ENCODE assay signal across 1 cellular context in the genomic region with DNA sequence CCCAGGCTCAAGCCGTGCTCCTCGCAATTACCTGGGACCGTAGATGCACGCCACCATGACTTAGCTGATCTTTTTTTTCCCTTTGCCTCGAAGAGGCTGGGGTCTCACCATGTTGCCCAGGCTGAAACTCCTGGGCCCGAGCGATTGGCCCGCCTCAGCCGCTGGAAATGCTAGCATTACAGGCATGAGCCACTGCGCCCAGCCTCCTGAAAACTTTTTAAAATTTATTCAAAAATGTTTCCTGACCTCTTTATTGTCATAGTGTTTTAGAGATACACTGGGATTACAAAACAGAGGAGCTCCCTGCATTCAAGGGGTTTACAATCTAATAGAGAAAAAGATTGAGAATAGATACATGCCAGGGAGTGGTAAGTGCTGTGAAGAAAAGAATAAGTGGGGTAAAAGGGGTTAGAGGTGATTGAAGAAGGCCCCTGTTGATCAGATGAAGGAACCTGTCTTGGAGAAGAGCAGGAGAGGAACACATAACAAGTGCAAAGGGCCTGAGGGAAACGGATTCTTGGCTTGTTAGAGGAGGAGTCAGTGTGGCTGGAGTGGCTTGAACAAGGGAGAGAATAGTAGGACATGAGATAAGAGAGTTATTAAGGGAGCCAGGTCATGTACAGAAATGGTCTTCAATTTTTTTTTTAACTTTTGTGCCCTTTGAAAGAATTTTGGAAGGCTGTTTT.
TF ChIP-seq lines count a peak whose summit lies in the region.

No MANE protein-coding gene starts in this region.

TF ChIP-seq in GM23338, 12 proteins besides CTCF, POLR2A, EP300 and RAD21 (continued from another document):
- TF ChIP-seq STAT1 (IDR thresholded peaks at IDR 0.05; ENCODE audit: unreplicated experiment): no peak
- TF ChIP-seq, protein P1, sequence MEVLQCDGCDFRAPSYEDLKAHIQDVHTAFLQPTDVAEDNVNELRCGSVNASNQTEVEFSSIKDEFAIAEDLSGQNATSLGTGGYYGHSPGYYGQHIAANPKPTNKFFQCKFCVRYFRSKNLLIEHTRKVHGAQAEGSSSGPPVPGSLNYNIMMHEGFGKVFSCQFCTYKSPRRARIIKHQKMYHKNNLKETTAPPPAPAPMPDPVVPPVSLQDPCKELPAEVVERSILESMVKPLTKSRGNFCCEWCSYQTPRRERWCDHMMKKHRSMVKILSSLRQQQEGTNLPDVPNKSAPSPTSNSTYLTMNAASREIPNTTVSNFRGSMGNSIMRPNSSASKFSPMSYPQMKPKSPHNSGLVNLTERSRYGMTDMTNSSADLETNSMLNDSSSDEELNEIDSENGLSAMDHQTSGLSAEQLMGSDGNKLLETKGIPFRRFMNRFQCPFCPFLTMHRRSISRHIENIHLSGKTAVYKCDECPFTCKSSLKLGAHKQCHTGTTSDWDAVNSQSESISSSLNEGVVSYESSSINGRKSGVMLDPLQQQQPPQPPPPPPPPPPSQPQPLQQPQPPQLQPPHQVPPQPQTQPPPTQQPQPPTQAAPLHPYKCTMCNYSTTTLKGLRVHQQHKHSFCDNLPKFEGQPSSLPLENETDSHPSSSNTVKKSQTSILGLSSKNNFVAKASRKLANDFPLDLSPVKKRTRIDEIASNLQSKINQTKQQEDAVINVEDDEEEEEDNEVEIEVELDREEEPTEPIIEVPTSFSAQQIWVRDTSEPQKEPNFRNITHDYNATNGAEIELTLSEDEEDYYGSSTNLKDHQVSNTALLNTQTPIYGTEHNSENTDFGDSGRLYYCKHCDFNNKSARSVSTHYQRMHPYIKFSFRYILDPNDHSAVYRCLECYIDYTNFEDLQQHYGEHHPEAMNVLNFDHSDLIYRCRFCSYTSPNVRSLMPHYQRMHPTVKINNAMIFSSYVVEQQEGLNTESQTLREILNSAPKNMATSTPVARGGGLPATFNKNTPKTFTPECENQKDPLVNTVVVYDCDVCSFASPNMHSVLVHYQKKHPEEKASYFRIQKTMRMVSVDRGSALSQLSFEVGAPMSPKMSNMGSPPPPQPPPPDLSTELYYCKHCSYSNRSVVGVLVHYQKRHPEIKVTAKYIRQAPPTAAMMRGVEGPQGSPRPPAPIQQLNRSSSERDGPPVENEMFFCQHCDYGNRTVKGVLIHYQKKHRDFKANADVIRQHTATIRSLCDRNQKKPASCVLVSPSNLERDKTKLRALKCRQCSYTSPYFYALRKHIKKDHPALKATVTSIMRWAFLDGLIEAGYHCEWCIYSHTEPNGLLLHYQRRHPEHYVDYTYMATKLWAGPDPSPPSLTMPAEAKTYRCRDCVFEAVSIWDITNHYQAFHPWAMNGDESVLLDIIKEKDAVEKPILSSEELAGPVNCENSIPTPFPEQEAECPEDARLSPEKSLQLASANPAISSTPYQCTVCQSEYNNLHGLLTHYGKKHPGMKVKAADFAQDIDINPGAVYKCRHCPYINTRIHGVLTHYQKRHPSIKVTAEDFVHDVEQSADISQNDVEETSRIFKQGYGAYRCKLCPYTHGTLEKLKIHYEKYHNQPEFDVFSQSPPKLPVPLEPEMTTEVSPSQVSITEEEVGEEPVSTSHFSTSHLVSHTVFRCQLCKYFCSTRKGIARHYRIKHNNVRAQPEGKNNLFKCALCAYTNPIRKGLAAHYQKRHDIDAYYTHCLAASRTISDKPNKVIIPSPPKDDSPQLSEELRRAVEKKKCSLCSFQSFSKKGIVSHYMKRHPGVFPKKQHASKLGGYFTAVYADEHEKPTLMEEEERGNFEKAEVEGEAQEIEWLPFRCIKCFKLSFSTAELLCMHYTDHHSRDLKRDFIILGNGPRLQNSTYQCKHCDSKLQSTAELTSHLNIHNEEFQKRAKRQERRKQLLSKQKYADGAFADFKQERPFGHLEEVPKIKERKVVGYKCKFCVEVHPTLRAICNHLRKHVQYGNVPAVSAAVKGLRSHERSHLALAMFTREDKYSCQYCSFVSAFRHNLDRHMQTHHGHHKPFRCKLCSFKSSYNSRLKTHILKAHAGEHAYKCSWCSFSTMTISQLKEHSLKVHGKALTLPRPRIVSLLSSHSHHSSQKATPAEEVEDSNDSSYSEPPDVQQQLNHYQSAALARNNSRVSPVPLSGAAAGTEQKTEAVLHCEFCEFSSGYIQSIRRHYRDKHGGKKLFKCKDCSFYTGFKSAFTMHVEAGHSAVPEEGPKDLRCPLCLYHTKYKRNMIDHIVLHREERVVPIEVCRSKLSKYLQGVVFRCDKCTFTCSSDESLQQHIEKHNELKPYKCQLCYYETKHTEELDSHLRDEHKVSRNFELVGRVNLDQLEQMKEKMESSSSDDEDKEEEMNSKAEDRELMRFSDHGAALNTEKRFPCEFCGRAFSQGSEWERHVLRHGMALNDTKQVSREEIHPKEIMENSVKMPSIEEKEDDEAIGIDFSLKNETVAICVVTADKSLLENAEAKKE (CRISPR knock-in tag; IDR thresholded peaks at IDR 0.05): no peak
- TF ChIP-seq, protein P2, sequence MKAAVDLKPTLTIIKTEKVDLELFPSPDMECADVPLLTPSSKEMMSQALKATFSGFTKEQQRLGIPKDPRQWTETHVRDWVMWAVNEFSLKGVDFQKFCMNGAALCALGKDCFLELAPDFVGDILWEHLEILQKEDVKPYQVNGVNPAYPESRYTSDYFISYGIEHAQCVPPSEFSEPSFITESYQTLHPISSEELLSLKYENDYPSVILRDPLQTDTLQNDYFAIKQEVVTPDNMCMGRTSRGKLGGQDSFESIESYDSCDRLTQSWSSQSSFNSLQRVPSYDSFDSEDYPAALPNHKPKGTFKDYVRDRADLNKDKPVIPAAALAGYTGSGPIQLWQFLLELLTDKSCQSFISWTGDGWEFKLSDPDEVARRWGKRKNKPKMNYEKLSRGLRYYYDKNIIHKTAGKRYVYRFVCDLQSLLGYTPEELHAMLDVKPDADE (IDR thresholded peaks at IDR 0.05): no peak
- no peak for TF ChIP-seq CREB1 (CRISPR knock-in tag; IDR thresholded peaks at IDR 0.05; ENCODE audit: low read depth)
- TF ChIP-seq EZH2 (IDR thresholded peaks at IDR 0.05; ENCODE audit: low read depth, unreplicated experiment): no peak
- TF ChIP-seq POLR2AphosphoS5 (IDR thresholded peaks at IDR 0.05; ENCODE audit: low read depth): no peak
- no peak for TF ChIP-seq ZNF331 (CRISPR knock-in tag; IDR thresholded peaks at IDR 0.05; ENCODE audit: low read depth)
- TF ChIP-seq NANOG (IDR thresholded peaks at IDR 0.05; ENCODE audit: borderline replicate concordance): no peak
- TF ChIP-seq, protein P3, sequence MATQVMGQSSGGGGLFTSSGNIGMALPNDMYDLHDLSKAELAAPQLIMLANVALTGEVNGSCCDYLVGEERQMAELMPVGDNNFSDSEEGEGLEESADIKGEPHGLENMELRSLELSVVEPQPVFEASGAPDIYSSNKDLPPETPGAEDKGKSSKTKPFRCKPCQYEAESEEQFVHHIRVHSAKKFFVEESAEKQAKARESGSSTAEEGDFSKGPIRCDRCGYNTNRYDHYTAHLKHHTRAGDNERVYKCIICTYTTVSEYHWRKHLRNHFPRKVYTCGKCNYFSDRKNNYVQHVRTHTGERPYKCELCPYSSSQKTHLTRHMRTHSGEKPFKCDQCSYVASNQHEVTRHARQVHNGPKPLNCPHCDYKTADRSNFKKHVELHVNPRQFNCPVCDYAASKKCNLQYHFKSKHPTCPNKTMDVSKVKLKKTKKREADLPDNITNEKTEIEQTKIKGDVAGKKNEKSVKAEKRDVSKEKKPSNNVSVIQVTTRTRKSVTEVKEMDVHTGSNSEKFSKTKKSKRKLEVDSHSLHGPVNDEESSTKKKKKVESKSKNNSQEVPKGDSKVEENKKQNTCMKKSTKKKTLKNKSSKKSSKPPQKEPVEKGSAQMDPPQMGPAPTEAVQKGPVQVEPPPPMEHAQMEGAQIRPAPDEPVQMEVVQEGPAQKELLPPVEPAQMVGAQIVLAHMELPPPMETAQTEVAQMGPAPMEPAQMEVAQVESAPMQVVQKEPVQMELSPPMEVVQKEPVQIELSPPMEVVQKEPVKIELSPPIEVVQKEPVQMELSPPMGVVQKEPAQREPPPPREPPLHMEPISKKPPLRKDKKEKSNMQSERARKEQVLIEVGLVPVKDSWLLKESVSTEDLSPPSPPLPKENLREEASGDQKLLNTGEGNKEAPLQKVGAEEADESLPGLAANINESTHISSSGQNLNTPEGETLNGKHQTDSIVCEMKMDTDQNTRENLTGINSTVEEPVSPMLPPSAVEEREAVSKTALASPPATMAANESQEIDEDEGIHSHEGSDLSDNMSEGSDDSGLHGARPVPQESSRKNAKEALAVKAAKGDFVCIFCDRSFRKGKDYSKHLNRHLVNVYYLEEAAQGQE (IDR thresholded peaks at IDR 0.05; ENCODE audit: unreplicated experiment): no peak
